Comparison of ENCODE assay signal across 1 cellular context in genomic region chr12:123573870-123574269, GRCh38.
TF ChIP-seq lines count a peak whose summit lies in the region.

No MANE protein-coding gene starts in this region.

TF ChIP-seq in HepG2, 621 proteins besides CTCF, POLR2A, EP300 and RAD21:
- TF ChIP-seq HDAC2 (CRISPR knock-in tag; IDR thresholded peaks at IDR 0.05) (no peak), NFIB (CRISPR knock-in tag; IDR thresholded peaks at IDR 0.05; ENCODE audit: borderline replicate concordance) (no peak), MNT (IDR thresholded peaks at IDR 0.05) (peak; percentile 86)
